ENCODE assay signal across 7 cellular contexts in genomic region chr17:9389116-9389515, GRCh38.
A peak's percentile ranks its signal among the peaks of the same experiment; 100 is the strongest.
DNase-seq lines count a peak whose midpoint lies in the region; ATAC-seq and TF ChIP-seq lines count a peak whose summit lies in the region.

No MANE protein-coding gene starts in this region.

- ATAC-seq in GM18519 (IDR thresholded peaks at IDR 0.05; ENCODE audit: low FRiP score, unreplicated experiment): peak; percentile 51
- ATAC-seq in HG02610 (IDR thresholded peaks at IDR 0.05; ENCODE audit: unreplicated experiment): peak; percentile 88
- ATAC-seq in SK-N-SH treated with all-trans-retinoic acid at 6 μM for 48 hours: peak; percentile 99
- ATAC-seq in memory B cell (ENCODE audit: low read depth): peak; percentile 66

- no peaks in the 10 kb centered on the region for H3K27me3 Mint-ChIP-seq in memory B cell

- H3K4me1 Mint-ChIP-seq in memory B cell: peaks cover 2% of the 10 kb centered on the region

- DNase-seq in memory B cell (ENCODE audit: low spot score in 2 of 2) (no peak), activated gamma-delta T cell (lab: John Stamatoyannopoulos, UW) (no peak), cardiac septum (ENCODE audit: low spot score) (no peak)
- DNase-seq in activated CD4-positive, alpha-beta T cell treated with anti-CD3 and anti-CD28 coated beads, Interleukin-2, amount 50 U/mL, for 4 hours: no peak

- H3K9me3 Mint-ChIP-seq in memory B cell: peaks cover 10% of the 10 kb centered on the region

- no peak overlapping the region for H3K4me3 Mint-ChIP-seq in memory B cell

- peak overlapping the region; percentile 53 for H3K27ac Mint-ChIP-seq in memory B cell

- intact Hi-C loops in cardiac septum (cut with DNase I): no loop called here

- H3K36me3 Mint-ChIP-seq in memory B cell: peaks cover 29% of the 10 kb centered on the region

TF ChIP-seq in SK-N-SH treated with all-trans-retinoic acid at 6 μM for 48 hours, 23 proteins besides CTCF, POLR2A, EP300 and RAD21:
- TF ChIP-seq BACH2 (CRISPR knock-in tag; IDR thresholded peaks at IDR 0.05; ENCODE audit: borderline replicate concordance) (no peak), ISL1 (CRISPR knock-in tag; IDR thresholded peaks at IDR 0.05) (peak; percentile 77)
